Comparison of ENCODE assay signal across 29 cellular contexts in genomic region chr5:34525761-34526160, GRCh38.
"Had no signal": no experiment of that assay in that cellular context is flagged by ENCODE, and none has a peak within 500 bp of the region (broad histone marks: within the 10 kb centered on the region; RNA-seq: fewer than 3 reads in every experiment).

No MANE protein-coding gene starts in this region.

- H3K4me1 ChIP-seq: adrenal gland, body of pancreas, colonic mucosa, pancreas, prostate gland had no signal

- H3K27ac Mint-ChIP-seq: activated CD4-positive, alpha-beta memory T cell treated with anti-CD3 and anti-CD28 coated beads for 36 hours; activated CD4-positive, alpha-beta T cell treated with anti-CD3 and anti-CD28 coated beads, Interleukin-2, amount 10 ng/mL, durations not matched to agents 24 days and 14 days; activated naive CD4-positive, alpha-beta T cell treated with anti-CD3 and anti-CD28 coated beads for 36 hours; activated naive CD8-positive, alpha-beta T cell treated with anti-CD3 and anti-CD28 coated beads for 36 hours; activated T-helper 1 cell treated with anti-CD3 and anti-CD28 coated beads, Interleukin-12 subunit alpha, Interleukin-12 subunit beta, Interleukin-2, Interleukin-4 antibody, amounts not matched to agents 30 ng/mL and 10 ng/mL and 1 ng/mL, durations not matched to agents 14 hours and 24 hours and 36 hours; effector memory CD8-positive, alpha-beta T cell; immature natural killer cell; naive thymus-derived CD4-positive, alpha-beta T cell had no signal

- H3K27me3 Mint-ChIP-seq: activated CD4-positive, alpha-beta memory T cell treated with anti-CD3 and anti-CD28 coated beads for 36 hours; activated CD4-positive, alpha-beta T cell treated with anti-CD3 and anti-CD28 coated beads, Interleukin-2, amount 10 ng/mL, durations not matched to agents 24 days and 14 days; activated naive CD8-positive, alpha-beta T cell treated with anti-CD3 and anti-CD28 coated beads for 36 hours; effector memory CD8-positive, alpha-beta T cell; naive thymus-derived CD4-positive, alpha-beta T cell had no signal

- H3K27ac ChIP-seq: adrenal gland, body of pancreas, colonic mucosa, pancreas, prostate gland, tibial nerve had no signal

- H3K4me3 ChIP-seq: adrenal gland, body of pancreas, colonic mucosa, pancreas, prostate gland, tibial nerve had no signal

- H3K27me3 ChIP-seq: adrenal gland, body of pancreas, colonic mucosa, pancreas, tibial nerve had no signal

- H3K36me3 Mint-ChIP-seq: activated CD4-positive, alpha-beta memory T cell treated with anti-CD3 and anti-CD28 coated beads for 36 hours; activated naive CD8-positive, alpha-beta T cell treated with anti-CD3 and anti-CD28 coated beads for 36 hours; immature natural killer cell; naive thymus-derived CD4-positive, alpha-beta T cell had no signal

- ATAC-seq: body of pancreas; effector memory CD8-positive, alpha-beta T cell; naive thymus-derived CD4-positive, alpha-beta T cell; pancreas had no signal

- DNase-seq: activated CD4-positive, alpha-beta memory T cell treated with anti-CD3 and anti-CD28 coated beads for 36 hours; activated CD4-positive, alpha-beta T cell treated with anti-CD3 and anti-CD28 coated beads, Interleukin-2, amount 10 ng/mL, durations not matched to agents 24 days and 14 days; activated CD4-positive, CD25-positive, alpha-beta regulatory T cell treated with anti-CD3 and anti-CD28 coated beads, Interleukin-2, amount 50 U/mL, for 72 hours; activated CD8-positive, alpha-beta memory T cell treated with anti-CD3 and anti-CD28 coated beads, Interleukin-2, amount 50 U/mL, for 4 hours; activated effector memory CD4-positive, alpha-beta T cell treated with anti-CD3 and anti-CD28 coated beads, Interleukin-2, amount 50 U/mL, for 16 hours; activated naive CD4-positive, alpha-beta T cell treated with anti-CD3 and anti-CD28 coated beads for 36 hours; activated naive CD8-positive, alpha-beta T cell treated with anti-CD3 and anti-CD28 coated beads for 36 hours; activated T-cell treated with anti-CD3 and anti-CD28 coated beads, Interleukin-2, amount 50 U/mL, for 1 hour; adrenal gland; aorta; body of pancreas; cerebellar nuclear complex; colonic mucosa; effector memory CD8-positive, alpha-beta T cell; foreskin fibroblast; head of caudate nucleus; hypothalamus; immature natural killer cell; kidney; mammary epithelial cell; midbrain; naive thymus-derived CD4-positive, alpha-beta T cell; pancreas; stimulated activated CD4-positive, alpha-beta T cell treated with anti-CD3 and anti-CD28 coated beads, Interleukin-2, amount 100 ng/mL, for 48 hours; stimulated activated naive CD4-positive, alpha-beta T cell treated with Interleukin-2 at 50 U/mL for 16 hours; T-helper 2 cell had no signal

- H3K36me3 ChIP-seq: adrenal gland, colonic mucosa, pancreas, prostate gland, tibial nerve had no signal

- H3K9me3 ChIP-seq: adrenal gland, body of pancreas, colonic mucosa, pancreas, prostate gland, tibial nerve had no signal

- H3K4me3 Mint-ChIP-seq: activated CD4-positive, alpha-beta memory T cell treated with anti-CD3 and anti-CD28 coated beads for 36 hours; activated CD4-positive, alpha-beta T cell treated with anti-CD3 and anti-CD28 coated beads, Interleukin-2, amount 10 ng/mL, durations not matched to agents 24 days and 14 days; activated naive CD4-positive, alpha-beta T cell treated with anti-CD3 and anti-CD28 coated beads for 36 hours; activated naive CD8-positive, alpha-beta T cell treated with anti-CD3 and anti-CD28 coated beads for 36 hours; activated T-helper 1 cell treated with anti-CD3 and anti-CD28 coated beads, Interleukin-12 subunit alpha, Interleukin-12 subunit beta, Interleukin-2, Interleukin-4 antibody, amounts not matched to agents 30 ng/mL and 10 ng/mL and 1 ng/mL, durations not matched to agents 14 hours and 24 hours and 36 hours; effector memory CD8-positive, alpha-beta T cell; immature natural killer cell; naive thymus-derived CD4-positive, alpha-beta T cell had no signal

- H3K9me3 Mint-ChIP-seq: activated CD4-positive, alpha-beta memory T cell treated with anti-CD3 and anti-CD28 coated beads for 36 hours; activated CD4-positive, alpha-beta T cell treated with anti-CD3 and anti-CD28 coated beads, Interleukin-2, amount 10 ng/mL, durations not matched to agents 24 days and 14 days; activated naive CD4-positive, alpha-beta T cell treated with anti-CD3 and anti-CD28 coated beads for 36 hours; activated naive CD8-positive, alpha-beta T cell treated with anti-CD3 and anti-CD28 coated beads for 36 hours; activated T-helper 1 cell treated with anti-CD3 and anti-CD28 coated beads, Interleukin-12 subunit alpha, Interleukin-12 subunit beta, Interleukin-2, Interleukin-4 antibody, amounts not matched to agents 30 ng/mL and 10 ng/mL and 1 ng/mL, durations not matched to agents 14 hours and 24 hours and 36 hours; effector memory CD8-positive, alpha-beta T cell; immature natural killer cell; naive thymus-derived CD4-positive, alpha-beta T cell had no signal

- H3K4me1 Mint-ChIP-seq: activated CD4-positive, alpha-beta T cell treated with anti-CD3 and anti-CD28 coated beads, Interleukin-2, amount 10 ng/mL, durations not matched to agents 24 days and 14 days had no signal
